Comparison of ENCODE assay signal across 16 cellular contexts in genomic region chr13:29567411-29567810, GRCh38. TPM values are rescaled to one million over a fixed set of nuclear protein-coding genes. Genes with fewer than 3 reads are reported as not detected.
DNase-seq lines count a peak whose midpoint lies in the region; ATAC-seq and TF ChIP-seq lines count a peak whose summit lies in the region.
"Had no signal": no experiment of that assay in that cellular context is flagged by ENCODE, and none has a peak within 500 bp of the region (broad histone marks: within the 10 kb centered on the region; RNA-seq: fewer than 3 reads in every experiment).

No MANE protein-coding gene starts in this region.

- CTCF ChIA-PET in CD4-positive, alpha-beta memory T cell (lab: Charles Lee; ENCODE audit: partially characterized antibody), result interaction anchor here (0.6 to 1.9 kb wide), 5 partner anchors 13 to 579 kb away, joined by 3 to 6 read pairs (median 3); no protein-coding TSS in a partner anchor

- H3K27ac Mint-ChIP-seq in GM23338, result no peak overlapping the region
- peak overlapping the region in 1 of 7 donors; percentile 17 for H3K27ac Mint-ChIP-seq in CD4-positive, alpha-beta memory T cell

- no peak overlapping the region for H2AFZ ChIP-seq in GM23338

- peaks cover 90% of the 10 kb centered on the region for H3K4me1 Mint-ChIP-seq in GM23338
- peaks cover 22 to 78% (median 46%) of the 10 kb centered on the region in 4 donors for H3K4me1 Mint-ChIP-seq in CD4-positive, alpha-beta memory T cell

- TF ChIP-seq CTCF in GM23338 (conservative IDR thresholded peaks at IDR 0.05; ENCODE audit: low read depth in 2 of 2) (no peak), RWPE2 (IDR thresholded peaks at IDR 0.05; ENCODE audit: poor library complexity, severe bottlenecking) (no peak), epithelial cell of esophagus (IDR thresholded peaks at IDR 0.05; ENCODE audit: insufficient read depth, low read depth, low read length, missing control alignments) (no peak), mucosa of descending colon (IDR thresholded peaks at IDR 0.05) (no peak), psoas muscle (IDR thresholded peaks at IDR 0.05) (no peak)

- H3K36me3 ChIP-seq in GM23338 (ENCODE audit: insufficient read depth), result no peaks in the 10 kb centered on the region
- H3K36me3 ChIP-seq in RWPE2 (ENCODE audit: low read depth), result peaks cover 7% of the 10 kb centered on the region; the same call in 1 of the 2 replicates
- no peaks in the 10 kb centered on the region for H3K36me3 ChIP-seq in mucosa of descending colon (ENCODE audit: low read depth)
- H3K36me3 ChIP-seq in psoas muscle (ENCODE audit: insufficient read depth in 1 of 2, low read depth in 1 of 2), result no peaks in the 10 kb centered on the region
- no peaks in the 10 kb centered on the region for H3K36me3 ChIP-seq in CD4-positive, alpha-beta memory T cell (ENCODE audit: insufficient read depth, low read length)

- H3K36me3 Mint-ChIP-seq in GM23338 (ENCODE audit: low read depth), result peaks cover 3% of the 10 kb centered on the region; the same call in 1 of the 3 replicates
- H3K36me3 Mint-ChIP-seq in CD4-positive, alpha-beta memory T cell, result peaks cover 0 to 4% of the 10 kb centered on the region in 2 donors
- H3K36me3 Mint-ChIP-seq: CD8-positive, alpha-beta memory T cell had no signal

- H3K9me2 ChIP-seq in GM23338 (ENCODE audit: insufficient read depth), result no peaks in the 10 kb centered on the region

- no peak overlapping the region for H3K27ac ChIP-seq in GM23338 (ENCODE audit: low read depth)
- H3K27ac ChIP-seq in RWPE2 (ENCODE audit: poor library complexity, severe bottlenecking), result peak overlapping the region; percentile 70
- no peak overlapping the region for H3K27ac ChIP-seq in psoas muscle
- no peak overlapping the region for H3K27ac ChIP-seq in CD4-positive, alpha-beta memory T cell (ENCODE audit: low read depth, low read length)
- H3K27ac ChIP-seq: A549, BLaER1, SK-N-MC had no signal

- H3K4me3 Mint-ChIP-seq in GM23338, result no peak overlapping the region
- no peak overlapping the region for H3K4me3 Mint-ChIP-seq in CD4-positive, alpha-beta memory T cell
- H3K4me3 Mint-ChIP-seq: CD8-positive, alpha-beta memory T cell had no signal

- H3F3A ChIP-seq in GM23338 (replicated peaks; ENCODE audit: low read depth), result no peaks in the 10 kb centered on the region

- WGBS in psoas muscle, 3 donors, result 82 to 87% (median 86%) methylated on average over 9 of the region's 9 CpGs

- peaks cover 17% of the 10 kb centered on the region for H3K27me3 Mint-ChIP-seq in GM23338 (ENCODE audit: insufficient read depth, low read depth, poor library complexity)
- H3K27me3 Mint-ChIP-seq in CD4-positive, alpha-beta memory T cell, result no peaks in the 10 kb centered on the region
- H3K27me3 Mint-ChIP-seq: CD8-positive, alpha-beta memory T cell had no signal

- H3K4me1 ChIP-seq in GM23338 (ENCODE audit: insufficient read depth) (peaks cover 89% of the 10 kb centered on the region), RWPE2 (ENCODE audit: insufficient read depth, poor library complexity, severe bottlenecking) (peaks cover 45% of the 10 kb centered on the region), mucosa of descending colon (ENCODE audit: low read depth) (peaks cover 4% of the 10 kb centered on the region), psoas muscle (no peaks in the 10 kb centered on the region)
- peaks cover 16% of the 10 kb centered on the region for H3K4me1 ChIP-seq in CD4-positive, alpha-beta memory T cell (ENCODE audit: insufficient read depth, low read length)
- H3K4me1 ChIP-seq: BLaER1 had no signal

- peaks cover 100% of the 10 kb centered on the region for H3K79me2 ChIP-seq in GM23338 (replicated peaks; ENCODE audit: insufficient read depth)

- 0 out of 2 replicates have a peak overlapping the region, but pooled peaks have one; percentile 45 for H3K4me2 ChIP-seq in GM23338
- H3K4me2 ChIP-seq: A549, BLaER1 had no signal

- H4K20me1 ChIP-seq in GM23338 (replicated peaks; ENCODE audit: insufficient read depth), result peaks cover 98% of the 10 kb centered on the region

- H3K9me3 ChIP-seq in RWPE2 (ENCODE audit: severe bottlenecking) (no peaks in the 10 kb centered on the region), mucosa of descending colon (no peaks in the 10 kb centered on the region), psoas muscle (no peaks in the 10 kb centered on the region)
- no peaks in the 10 kb centered on the region for H3K9me3 ChIP-seq in CD4-positive, alpha-beta memory T cell (ENCODE audit: control insufficient read depth in 1 of 2, low read length in 2 of 2)
- H3K9me3 ChIP-seq: A549, BLaER1 had no signal

- POLR2A ChIA-PET in CD4-positive, alpha-beta memory T cell (lab: Charles Lee; ENCODE audit: partially characterized antibody), result interaction anchor here (0.6 kb wide), 1 partner anchor 549 kb away, joined by 3 read pairs; no protein-coding TSS in a partner anchor

- ATAC-seq in GM23338, result no peak
- ATAC-seq in RWPE2 (ENCODE audit: low read depth), result peak; percentile 75
- peak; percentile 52 for ATAC-seq in mucosa of descending colon
- no peak for ATAC-seq in HG03457 (IDR thresholded peaks at IDR 0.05; ENCODE audit: unreplicated experiment)
- no peak for ATAC-seq in psoas muscle
- ATAC-seq: A549, HepG2, Panc1, Right ventricle myocardium inferior had no signal

- no peak overlapping the region for H3K4me3 ChIP-seq in GM23338
- H3K4me3 ChIP-seq in RWPE2 (ENCODE audit: severe bottlenecking), result no peak overlapping the region
- H3K4me3 ChIP-seq in epithelial cell of esophagus (ENCODE audit: low read length), result no peak overlapping the region
- no peak overlapping the region for H3K4me3 ChIP-seq in mucosa of descending colon
- no peak overlapping the region for H3K4me3 ChIP-seq in psoas muscle
- H3K4me3 ChIP-seq in CD4-positive, alpha-beta memory T cell (ENCODE audit: low read length in 2 of 2), result no peak overlapping the region
- H3K4me3 ChIP-seq: A549, BLaER1, SK-N-MC had no signal

- H3K27me3 ChIP-seq in GM23338 (ENCODE audit: insufficient read depth) (no peaks in the 10 kb centered on the region), RWPE2 (ENCODE audit: insufficient read depth, poor library complexity, severe bottlenecking) (no peaks in the 10 kb centered on the region), psoas muscle (ENCODE audit: insufficient read depth in 3 of 3, low read length in 2 of 3) (no peaks in the 10 kb centered on the region)
- no peaks in the 10 kb centered on the region for H3K27me3 ChIP-seq in CD4-positive, alpha-beta memory T cell (ENCODE audit: insufficient read depth, low read length)
- H3K27me3 ChIP-seq: BLaER1 had no signal

- DNase-seq in GM23338 (ENCODE audit: low spot score) (no peak), RWPE2 (ENCODE audit: low spot score) (peak; percentile 71), epithelial cell of esophagus (ENCODE audit: low read depth) (peak; percentile 79), mucosa of descending colon (no peak), psoas muscle (no peak)
- no peak for DNase-seq in CD4-positive, alpha-beta memory T cell
- DNase-seq: CD8-positive, alpha-beta memory T cell; KBM-7; NCI-H446 treated with DMSO at 0.1 percent for 48 hours had no signal

- no peaks in the 10 kb centered on the region for H3K9me3 Mint-ChIP-seq in GM23338
- no peaks in the 10 kb centered on the region for H3K9me3 Mint-ChIP-seq in CD4-positive, alpha-beta memory T cell
- H3K9me3 Mint-ChIP-seq: CD8-positive, alpha-beta memory T cell had no signal

- intact Hi-C loops in mucosa of descending colon (cut with DNase I, micrococcal nuclease), result no loop called here
- intact Hi-C loops in psoas muscle (cut with DNase I), result no loop called here
- intact Hi-C loops in CD4-positive, alpha-beta memory T cell (cut with micrococcal nuclease), result no loop called here

TF ChIP-seq in GM23338, 12 proteins besides CTCF, POLR2A, EP300 and RAD21 (continues in another document):
- TF ChIP-seq POLR2AphosphoS5 (IDR thresholded peaks at IDR 0.05; ENCODE audit: low read depth), result no peak
- no peak for TF ChIP-seq JUNB (IDR thresholded peaks at IDR 0.05; ENCODE audit: unreplicated experiment)
- TF ChIP-seq REST (IDR thresholded peaks at IDR 0.05; ENCODE audit: unreplicated experiment), result no peak
- no peak for TF ChIP-seq NANOG (IDR thresholded peaks at IDR 0.05; ENCODE audit: borderline replicate concordance)
- no peak for TF ChIP-seq EZH2phosphoT487 (IDR thresholded peaks at IDR 0.05; ENCODE audit: unreplicated experiment)

RNA-seq across cellular contexts. Expression of gene SLC7A1, which starts 28.1 kb away (rescaled TPM):
- 72.4 and 74.7 TPM in 2 replicates for total RNA-seq in GM23338 (2014; rRNA removed; shearing (Covaris generic))
- polyA plus RNA-seq in GM23338 (2016; fragmentation: Nextera tagmentation; extraction: Ambion mirVana), result 22.1 and 23.0 TPM in 2 replicates
- total RNA-seq in mucosa of descending colon, result 10 to 100 TPM; 23.8 to 36.0 (median 28.0) TPM
- 10 to 100 TPM in 1 of 4 donors, 1 to 10 TPM in 3; 2.5 to 14.7 (median 3.8) TPM for total RNA-seq in psoas muscle
- polyA plus RNA-seq in psoas muscle, result 1 to 10 TPM in 2 of 3 donors, under 1 TPM in 1; 0.79 to 6.3 (median 1.0) TPM
- 10 to 100 TPM; 38.6 to 42.6 TPM for total RNA-seq in CD4-positive, alpha-beta memory T cell
- 1 to 10 TPM; 2.8 to 7.0 TPM for polyA plus RNA-seq in CD4-positive, alpha-beta memory T cell

Comparison
In these comparisons a context has a peak if more than half of its experiments do, and no peak if none do; other contexts are left out.
1. ATAC-seq: peak in RWPE2 (single experiment) and mucosa of descending colon (single experiment); none in GM23338 (single experiment), HG03457 (single experiment) and psoas muscle (0 of 4).
2. DNase-seq: peak in RWPE2 (single experiment) and epithelial cell of esophagus (single experiment); none in GM23338 (single experiment), mucosa of descending colon (0 of 3), psoas muscle (0 of 2) and CD4-positive, alpha-beta memory T cell (0 of 5).